ENCODE assay signal across 9 cellular contexts in the genomic region with DNA sequence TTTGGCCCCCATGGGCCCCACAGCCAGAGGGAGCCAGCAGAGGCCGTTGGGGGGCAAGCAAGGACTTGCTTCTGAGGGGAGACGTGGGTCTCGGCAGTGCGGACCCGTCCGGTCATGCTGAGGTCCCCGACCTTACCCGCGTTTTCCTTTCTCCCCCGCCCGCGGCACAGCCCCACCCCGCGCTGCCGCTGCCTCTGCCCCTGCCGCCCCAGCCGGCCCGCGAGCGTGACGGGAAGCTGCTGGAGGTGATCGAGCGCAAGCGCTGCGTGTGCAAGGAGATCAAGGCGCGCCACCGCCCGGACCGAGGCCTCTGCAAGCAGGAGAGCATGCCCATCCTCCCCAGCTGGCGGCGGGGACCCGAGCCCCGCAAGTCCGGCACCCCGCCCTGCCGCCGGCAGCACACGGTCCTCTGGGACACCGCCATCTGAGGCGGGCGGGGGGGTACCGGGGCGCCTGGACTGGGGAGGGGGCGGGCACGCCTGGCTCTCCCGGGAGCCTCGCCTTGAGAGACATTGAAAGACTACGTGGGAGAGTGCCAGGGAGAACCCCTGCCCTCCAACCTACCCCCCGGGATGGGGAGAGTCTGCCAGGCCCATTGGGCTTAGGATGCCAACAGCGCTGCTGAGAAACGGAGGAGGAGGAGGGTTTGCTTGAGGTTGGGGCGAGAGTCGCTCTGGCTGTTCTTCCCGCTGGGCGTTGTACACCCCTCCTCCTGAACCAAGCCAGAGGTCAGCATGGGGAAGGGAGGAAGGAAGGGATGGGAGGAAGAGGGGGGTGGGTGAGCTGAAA. TPM values are rescaled to one million over a fixed set of nuclear protein-coding genes. Genes with fewer than 3 reads are reported as not detected.
DNase-seq lines count a peak whose midpoint lies in the region; ATAC-seq and TF ChIP-seq lines count a peak whose summit lies in the region.
"Had no signal": no experiment of that assay in that cellular context is flagged by ENCODE, and none has a peak within 500 bp of the region (broad histone marks: within the 10 kb centered on the region; RNA-seq: fewer than 3 reads in every experiment).

No MANE protein-coding gene starts in this region.

- no peaks in the 10 kb centered on the region for H3K9me3 ChIP-seq in RWPE2 (ENCODE audit: severe bottlenecking)

- no peaks in the 10 kb centered on the region for H3K4me1 ChIP-seq in RWPE2 (ENCODE audit: insufficient read depth, poor library complexity, severe bottlenecking)

- TF ChIP-seq CTCF in GM10248 (IDR thresholded peaks at IDR 0.05; ENCODE audit: control extremely low read depth, extremely low read depth, low read depth, missing control alignments): peak; percentile 51
- peak; percentile 9 for TF ChIP-seq CTCF in RWPE2 (IDR thresholded peaks at IDR 0.05; ENCODE audit: poor library complexity, severe bottlenecking)

- peak overlapping the region; percentile 20 for H3K4me3 ChIP-seq in RWPE2 (ENCODE audit: severe bottlenecking)

- peak; percentile 62 for ATAC-seq in RWPE2 (ENCODE audit: low read depth)

- POLR2A ChIA-PET in GM10248 (lab: Yijun Ruan, JAX): interaction anchor here (0.6 kb wide), 2 partner anchors 13 to 129 kb away, joined by 3 read pairs; no protein-coding TSS in a partner anchor

- H3K36me3 ChIP-seq in RWPE2 (ENCODE audit: low read depth): no peaks in the 10 kb centered on the region

- H3K27ac ChIP-seq in RWPE2 (ENCODE audit: poor library complexity, severe bottlenecking) (no peak overlapping the region), angular gyrus (ENCODE audit: low read depth, low read length) (peak overlapping the region; percentile 30)

- CTCF ChIA-PET in GM10248 (lab: Yijun Ruan, JAX): interaction anchor here (0.9 to 2.8 kb wide), 8 partner anchors 10 to 73 kb away, joined by 3 to 20 read pairs (median 4); a partner anchor contains a TSS

- intact Hi-C loops in posterior vena cava (cut with DNase I): no loop called here

- peak; percentile 65 for DNase-seq in GM10248 (ENCODE audit: extremely low spot score)
- DNase-seq in RWPE2 (ENCODE audit: low spot score): no peak
- peak; percentile 53 for DNase-seq in iPS-NIHi11 (ENCODE audit: low spot score)
- peak; percentile 45 to 50 for DNase-seq in stimulated activated CD4-positive, alpha-beta T cell treated with anti-CD3 and anti-CD28 coated beads, Interleukin-15, amount 100 ng/mL, for 48 hours (ENCODE audit: low read depth in 2 of 2)
- DNase-seq in posterior vena cava (ENCODE audit: low spot score): no peak
- DNase-seq in COLO829 (ENCODE audit: low spot score): no peak
- no peak for DNase-seq in NCI-H2196 (lab: John Stamatoyannopoulos, UW; ENCODE audit: unreplicated experiment)

- no peaks in the 10 kb centered on the region for H3K27me3 ChIP-seq in RWPE2 (ENCODE audit: insufficient read depth, poor library complexity, severe bottlenecking)

RNA-seq across cellular contexts. Expression of a gene that starts 9.9 kb away (rescaled TPM):
- total RNA-seq in posterior vena cava: 1 to 10 TPM in 1 of 2 donors, under 1 TPM in 1; 0.86 to 1.4 TPM

RNA-seq across cellular contexts. Expression of a gene that starts 14.7 kb away (rescaled TPM):
- total RNA-seq in posterior vena cava: 10 to 100 TPM; 25.3 to 29.1 TPM

RNA-seq across cellular contexts. Expression of a gene that starts 29.6 kb away (rescaled TPM):
- total RNA-seq in posterior vena cava: under 1 TPM in 1 of 2 donors, not detected in 1; 0.62 TPM
- total RNA-seq: frontal cortex had no signal

RNA-seq across cellular contexts. Expression of a gene that starts 45.3 kb away (rescaled TPM):
- 10 to 100 TPM; 18.8 to 20.4 TPM for total RNA-seq in posterior vena cava

RNA-seq across cellular contexts. Expression of a gene that starts 57.4 kb away (rescaled TPM):
- total RNA-seq in posterior vena cava: 10 to 100 TPM; 16.7 to 23.9 TPM

Comparison
In these comparisons a context has a peak if more than half of its experiments do, and no peak if none do; other contexts are left out.
1. DNase-seq: peak in GM10248 (single experiment), iPS-NIHi11 (single experiment) and stimulated activated CD4-positive, alpha-beta T cell treated with anti-CD3 and anti-CD28 coated beads, Interleukin-15, amount 100 ng/mL, for 48 hours (2 of 2); none in RWPE2 (single experiment), posterior vena cava (single experiment), COLO829 (single experiment) and NCI-H2196 (single experiment).